In genomic region chr20:43762911-43763310, GRCh38 we compare ENCODE assay signal across 19 cellular contexts. TPM values are rescaled to one million over a fixed set of nuclear protein-coding genes. Genes with fewer than 3 reads are reported as not detected.
DNase-seq lines count a peak whose midpoint lies in the region; ATAC-seq and TF ChIP-seq lines count a peak whose summit lies in the region.
"Had no signal": no experiment of that assay in that cellular context is flagged by ENCODE, and none has a peak within 500 bp of the region (broad histone marks: within the 10 kb centered on the region; RNA-seq: fewer than 3 reads in every experiment).

No MANE protein-coding gene starts in this region.

- no peak overlapping the region for H3K27ac Mint-ChIP-seq in Caco-2 (ENCODE audit: unreplicated experiment)
- H3K27ac Mint-ChIP-seq: CD4-positive, CD25-positive, alpha-beta regulatory T cell; HFFc6 had no signal

- peak overlapping the region in 3 of 4 donors; percentile 48 to 75 (median 65) for H3K27ac ChIP-seq in gastroesophageal sphincter

- intact Hi-C loops in Right ventricle myocardium superior (cut with DNase I) (no loop called here), cardiac septum (cut with DNase I) (no loop called here), Caco-2 (cut with micrococcal nuclease; ENCODE audit: unreplicated experiment) (no loop called here)

- no peak for TF ChIP-seq EP300 in gastroesophageal sphincter (IDR thresholded peaks at IDR 0.05)

- no peak overlapping the region for H3K4me3 Mint-ChIP-seq in Caco-2 (ENCODE audit: unreplicated experiment)
- H3K4me3 Mint-ChIP-seq: CD4-positive, CD25-positive, alpha-beta regulatory T cell; HFFc6 had no signal

- 85 to 93% methylated on average over 3 to 4 of the region's 7 CpGs for WGBS in gastroesophageal sphincter (ENCODE audit: low coverage in 1 of 2), 2 donors

- no TSS peak for BruUV-seq in Caco-2 (replicated peaks; lab: Mats Ljungman, UMichigan)

- no peak overlapping the region for H3K4me3 ChIP-seq in gastroesophageal sphincter
- no peak overlapping the region for H3K4me3 ChIP-seq in Caco-2 (ENCODE audit: low read depth, low read length)
- H3K4me3 ChIP-seq in H7 (ENCODE audit: insufficient read depth, low read depth, low read length), result no peak overlapping the region
- H3K4me3 ChIP-seq: BLaER1 treated with 17β-estradiol and CSF1 and Interleukin-3, amounts not matched to agents 10 nM and 100 nM had no signal

- TF ChIP-seq CTCF in gastroesophageal sphincter (IDR thresholded peaks at IDR 0.05) (no peak), Caco-2 (IDR thresholded peaks at IDR 0.05; ENCODE audit: insufficient read depth in 1 of 2, low read depth in 1 of 2, low read length in 1 of 2, severe bottlenecking in 1 of 2, unreplicated experiment in 1 of 2) (no peak)

- TF ChIP-seq POLR2A in gastroesophageal sphincter (IDR thresholded peaks at IDR 0.05), result no peak

- no peaks in the 10 kb centered on the region for H3K36me3 Mint-ChIP-seq in Caco-2 (ENCODE audit: insufficient read depth, unreplicated experiment)
- H3K36me3 Mint-ChIP-seq: CD4-positive, CD25-positive, alpha-beta regulatory T cell had no signal

- peaks cover 35% of the 10 kb centered on the region for H3K27me3 Mint-ChIP-seq in Caco-2 (ENCODE audit: insufficient read depth, unreplicated experiment)

- H3K9me3 Mint-ChIP-seq in Caco-2 (ENCODE audit: unreplicated experiment), result no peaks in the 10 kb centered on the region
- H3K9me3 Mint-ChIP-seq: CD4-positive, CD25-positive, alpha-beta regulatory T cell; HFFc6 had no signal

- no peaks in the 10 kb centered on the region for H3K27me3 ChIP-seq in gastroesophageal sphincter
- peaks cover 2% of the 10 kb centered on the region for H3K27me3 ChIP-seq in Caco-2 (replicated peaks; ENCODE audit: control insufficient read depth, insufficient read depth, low read length)
- H3K27me3 ChIP-seq in H7 (ENCODE audit: control insufficient read depth, insufficient read depth, low read length), result no peaks in the 10 kb centered on the region

- ATAC-seq in Right ventricle myocardium superior (ENCODE audit: poor library complexity) (peak; percentile 40), gastroesophageal sphincter (peak; percentile 23)
- ATAC-seq: HepG2 had no signal

- CTCF ChIA-PET in Caco-2 (lab: Charles Lee), result interaction anchor here (1.1 kb wide), 1 partner anchor 11 kb away, joined by 3 read pairs; no protein-coding TSS in a partner anchor

- H3K9me3 ChIP-seq in gastroesophageal sphincter, result no peaks in the 10 kb centered on the region
- no peaks in the 10 kb centered on the region for H3K9me3 ChIP-seq in Caco-2

- H3K36me3 ChIP-seq in gastroesophageal sphincter (no peaks in the 10 kb centered on the region), Caco-2 (ENCODE audit: control insufficient read depth, insufficient read depth, low read length) (no peaks in the 10 kb centered on the region), H7 (replicated peaks; ENCODE audit: control insufficient read depth, insufficient read depth, low read length) (no peaks in the 10 kb centered on the region)
- H3K36me3 ChIP-seq: BLaER1 treated with 17β-estradiol and CSF1 and Interleukin-3, amounts not matched to agents 10 nM and 100 nM had no signal

- no peak for DNase-seq in Right ventricle myocardium superior
- DNase-seq in cardiac septum (ENCODE audit: low spot score), result no peak
- DNase-seq in cerebellar cortex (ENCODE audit: low spot score), result peak; percentile 95
- no peak for DNase-seq in D341Med (ENCODE audit: low spot score)
- no peak for DNase-seq in Caco-2
- no peak for DNase-seq in H7
- DNase-seq: 8988T; Calu3; CD4-positive, CD25-positive, alpha-beta regulatory T cell; DMS79 treated with DMSO at 0.1 percent for 48 hours; EL; GDM1; GOT3; HCEC 1CT; HFFc6 had no signal

- H3K4me1 ChIP-seq in gastroesophageal sphincter (peaks cover 0 to 47% (median 0%) of the 10 kb centered on the region in 3 donors), Caco-2 (no peaks in the 10 kb centered on the region)

- H3K4me1 Mint-ChIP-seq in Caco-2 (ENCODE audit: low read depth, unreplicated experiment), result no peaks in the 10 kb centered on the region

- POLR2A ChIA-PET in Caco-2 (lab: Charles Lee), result no interaction called here

RNA-seq across cellular contexts. Expression of gene GTSF1L, which starts 36.1 kb away (rescaled TPM):
- not detected for total RNA-seq in Right ventricle myocardium superior
- total RNA-seq in cardiac septum, result not detected
- total RNA-seq in gastroesophageal sphincter, result not detected
- total RNA-seq in Caco-2 (2022), result not detected in 2 replicates
- not detected in 2 replicates for total RNA-seq in H7 (2014; rRNA removed; shearing (Covaris generic))
- total RNA-seq: Calu3, HepG2, HFFc6, HT1080 had no signal
